ENCODE assay signal across 1 cellular context in genomic region chr11:44248109-44248508, GRCh38.
TF ChIP-seq lines count a peak whose summit lies in the region.

No MANE protein-coding gene starts in this region.

TF ChIP-seq in SK-N-SH, 30 proteins besides CTCF, POLR2A, EP300 and RAD21 (continued from another document):
- no peak for TF ChIP-seq EZH2phosphoT487 (IDR thresholded peaks at IDR 0.05; ENCODE audit: borderline replicate concordance, low read depth)
- TF ChIP-seq, protein P1, sequence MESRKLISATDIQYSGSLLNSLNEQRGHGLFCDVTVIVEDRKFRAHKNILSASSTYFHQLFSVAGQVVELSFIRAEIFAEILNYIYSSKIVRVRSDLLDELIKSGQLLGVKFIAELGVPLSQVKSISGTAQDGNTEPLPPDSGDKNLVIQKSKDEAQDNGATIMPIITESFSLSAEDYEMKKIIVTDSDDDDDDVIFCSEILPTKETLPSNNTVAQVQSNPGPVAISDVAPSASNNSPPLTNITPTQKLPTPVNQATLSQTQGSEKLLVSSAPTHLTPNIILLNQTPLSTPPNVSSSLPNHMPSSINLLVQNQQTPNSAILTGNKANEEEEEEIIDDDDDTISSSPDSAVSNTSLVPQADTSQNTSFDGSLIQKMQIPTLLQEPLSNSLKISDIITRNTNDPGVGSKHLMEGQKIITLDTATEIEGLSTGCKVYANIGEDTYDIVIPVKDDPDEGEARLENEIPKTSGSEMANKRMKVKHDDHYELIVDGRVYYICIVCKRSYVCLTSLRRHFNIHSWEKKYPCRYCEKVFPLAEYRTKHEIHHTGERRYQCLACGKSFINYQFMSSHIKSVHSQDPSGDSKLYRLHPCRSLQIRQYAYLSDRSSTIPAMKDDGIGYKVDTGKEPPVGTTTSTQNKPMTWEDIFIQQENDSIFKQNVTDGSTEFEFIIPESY (IDR thresholded peaks at IDR 0.05; ENCODE audit: borderline replicate concordance, low read depth) = no peak
- no peak for TF ChIP-seq RCOR1 (IDR thresholded peaks at IDR 0.05; ENCODE audit: low read length)
- TF ChIP-seq FOXM1 (IDR thresholded peaks at IDR 0.05; ENCODE audit: low read depth) = no peak
- no peak for TF ChIP-seq MXI1 (IDR thresholded peaks at IDR 0.05; ENCODE audit: low read depth, low read length)
- TF ChIP-seq FOXJ3 (CRISPR knock-in tag; IDR thresholded peaks at IDR 0.05) = no peak
- TF ChIP-seq POLR2AphosphoS5 (IDR thresholded peaks at IDR 0.05; ENCODE audit: low read depth, low read length) = no peak
- no peak for TF ChIP-seq JUND (IDR thresholded peaks at IDR 0.05)
